In the genomic region with DNA sequence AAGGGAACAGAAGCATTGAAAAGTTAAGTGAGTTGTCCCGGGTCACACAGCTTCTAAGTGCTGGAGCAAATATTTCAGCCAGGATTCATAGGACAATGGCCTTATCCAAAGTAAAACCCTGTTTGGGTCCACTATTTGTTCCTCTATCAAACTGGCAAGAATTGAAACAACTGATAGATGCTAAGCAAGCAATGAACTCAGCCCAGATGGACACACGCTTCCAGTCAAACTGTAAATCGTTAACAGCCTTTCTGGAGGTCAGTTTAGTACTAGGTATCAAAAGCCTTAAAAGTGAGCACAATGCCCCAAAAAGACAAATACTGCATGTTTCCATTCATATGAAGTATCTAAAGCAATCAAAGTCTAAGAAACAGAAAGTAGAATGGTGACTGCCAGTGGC, we compare ENCODE assay signal across 8 cellular contexts. TPM values are rescaled to one million over a fixed set of nuclear protein-coding genes. Genes with fewer than 3 reads are reported as not detected.
A peak's percentile ranks its signal among the peaks of the same experiment; 100 is the strongest.
DNase-seq lines count a peak whose midpoint lies in the region; ATAC-seq and TF ChIP-seq lines count a peak whose summit lies in the region.

No MANE protein-coding gene starts in this region.

- no peak overlapping the region for H2AK5ac ChIP-seq in mesenchymal stem cell (ENCODE audit: low read length, severe bottlenecking)

- no peak overlapping the region for H2BK15ac ChIP-seq in mesenchymal stem cell (ENCODE audit: low read depth, poor library complexity, severe bottlenecking)

- intact Hi-C loops in activated T-helper 2 cell treated with anti-CD3 and anti-CD28 coated beads, Interferon-gamma antibody, Interleukin-2, Interleukin-4, amounts not matched to agents 10 μg/mL and 5 μg/mL and 100 μg/mL, durations not matched to agents 14 hours and 24 hours and 36 hours (cut with micrococcal nuclease), result loop anchor here (1.0 to 2.0 kb wide), 3 partner anchors 28 to 141 kb away; partner anchors contain the start of genes C1orf50, P3H1, SLC2A1 and ZNF691

- peaks cover 4 to 8% of the 10 kb centered on the region in 2 experiments for H3K36me3 ChIP-seq in mesenchymal stem cell (ENCODE audit: control insufficient read depth in 1 of 2, insufficient read depth in 2 of 2, low read depth in 1 of 2, low read length in 2 of 2)

- H3K4me2 ChIP-seq in mesenchymal stem cell (ENCODE audit: low read length, poor library complexity, severe bottlenecking), result no peak overlapping the region

- peak overlapping the region; percentile 82 for H3K4me3 Mint-ChIP-seq in activated naive CD8-positive, alpha-beta T cell
- H3K4me3 Mint-ChIP-seq in activated naive CD8-positive, alpha-beta T cell treated with anti-CD3 and anti-CD28 coated beads for 36 hours, result no peak overlapping the region
- peak overlapping the region; percentile 54 for H3K4me3 Mint-ChIP-seq in activated T-helper 2 cell treated with anti-CD3 and anti-CD28 coated beads, Interferon-gamma antibody, Interleukin-2, Interleukin-4, amounts not matched to agents 10 μg/mL and 5 μg/mL and 100 μg/mL, durations not matched to agents 14 hours and 24 hours and 36 hours (ENCODE audit: low read depth)
- peak overlapping the region; percentile 82 for H3K4me3 Mint-ChIP-seq in type B pancreatic cell

- DNase-seq in activated naive CD8-positive, alpha-beta T cell treated with anti-CD3 and anti-CD28 coated beads for 36 hours, result no peak
- no peak for DNase-seq in activated T-helper 2 cell treated with anti-CD3 and anti-CD28 coated beads, Interferon-gamma antibody, Interleukin-2, Interleukin-4, amounts not matched to agents 10 μg/mL and 5 μg/mL and 100 μg/mL, durations not matched to agents 14 hours and 24 hours and 36 hours (ENCODE audit: low spot score)
- DNase-seq in mesenchymal stem cell (no peak), type B pancreatic cell (ENCODE audit: extremely low spot score, unreplicated experiment) (no peak), NCI-H524 treated with DMSO at 0.1 percent for 48 hours (lab: John Stamatoyannopoulos, UW) (no peak), GDM1 (lab: John Stamatoyannopoulos, UW) (no peak)

- no peaks in the 10 kb centered on the region for H3K27me3 Mint-ChIP-seq in activated naive CD8-positive, alpha-beta T cell
- H3K27me3 Mint-ChIP-seq in activated naive CD8-positive, alpha-beta T cell treated with anti-CD3 and anti-CD28 coated beads for 36 hours, result no peaks in the 10 kb centered on the region
- H3K27me3 Mint-ChIP-seq in activated T-helper 2 cell treated with anti-CD3 and anti-CD28 coated beads, Interferon-gamma antibody, Interleukin-2, Interleukin-4, amounts not matched to agents 10 μg/mL and 5 μg/mL and 100 μg/mL, durations not matched to agents 14 hours and 24 hours and 36 hours (ENCODE audit: low read depth), result no peaks in the 10 kb centered on the region
- no peaks in the 10 kb centered on the region for H3K27me3 Mint-ChIP-seq in type B pancreatic cell

- H4K91ac ChIP-seq in mesenchymal stem cell (ENCODE audit: low read length), result no peak overlapping the region

- no peaks in the 10 kb centered on the region for H3K9me3 ChIP-seq in mesenchymal stem cell (ENCODE audit: control insufficient read depth, low read length)

- peaks cover 17% of the 10 kb centered on the region for H3K79me1 ChIP-seq in mesenchymal stem cell (replicated peaks; ENCODE audit: low read length, poor library complexity, severe bottlenecking)

- ATAC-seq in HG03196 (IDR thresholded peaks at IDR 0.05; ENCODE audit: unreplicated experiment), result no peak

- no peaks in the 10 kb centered on the region for H3K27me3 ChIP-seq in mesenchymal stem cell (ENCODE audit: control insufficient read depth in 1 of 2, insufficient read depth in 1 of 2, low read length in 2 of 2)

- peaks cover 6% of the 10 kb centered on the region for H3K36me3 Mint-ChIP-seq in activated naive CD8-positive, alpha-beta T cell
- no peaks in the 10 kb centered on the region for H3K36me3 Mint-ChIP-seq in activated naive CD8-positive, alpha-beta T cell treated with anti-CD3 and anti-CD28 coated beads for 36 hours
- peaks cover 13% of the 10 kb centered on the region for H3K36me3 Mint-ChIP-seq in activated T-helper 2 cell treated with anti-CD3 and anti-CD28 coated beads, Interferon-gamma antibody, Interleukin-2, Interleukin-4, amounts not matched to agents 10 μg/mL and 5 μg/mL and 100 μg/mL, durations not matched to agents 14 hours and 24 hours and 36 hours (ENCODE audit: low read depth)
- H3K36me3 Mint-ChIP-seq in type B pancreatic cell, result peaks cover 8% of the 10 kb centered on the region

- no peak overlapping the region for H3K14ac ChIP-seq in mesenchymal stem cell (ENCODE audit: low read length in 2 of 2)

- no peak overlapping the region for H2AFZ ChIP-seq in mesenchymal stem cell (ENCODE audit: low read depth, low read length)

- H2BK120ac ChIP-seq in mesenchymal stem cell (ENCODE audit: low read depth, low read length), result no peak overlapping the region

- peak overlapping the region; percentile 80 for H3K9ac ChIP-seq in mesenchymal stem cell (ENCODE audit: low read length)

- H3K27ac Mint-ChIP-seq in activated naive CD8-positive, alpha-beta T cell, result no peak overlapping the region
- H3K27ac Mint-ChIP-seq in activated naive CD8-positive, alpha-beta T cell treated with anti-CD3 and anti-CD28 coated beads for 36 hours, result no peak overlapping the region
- no peak overlapping the region for H3K27ac Mint-ChIP-seq in activated T-helper 2 cell treated with anti-CD3 and anti-CD28 coated beads, Interferon-gamma antibody, Interleukin-2, Interleukin-4, amounts not matched to agents 10 μg/mL and 5 μg/mL and 100 μg/mL, durations not matched to agents 14 hours and 24 hours and 36 hours
- H3K27ac Mint-ChIP-seq in type B pancreatic cell, result no peak overlapping the region

- H3K18ac ChIP-seq in mesenchymal stem cell (ENCODE audit: low read depth in 1 of 2, low read length in 2 of 2), result no peak overlapping the region

- peaks cover 6% of the 10 kb centered on the region for H3K4me1 ChIP-seq in mesenchymal stem cell (ENCODE audit: control insufficient read depth, insufficient read depth, low read depth, low read length)

- H3K23ac ChIP-seq in mesenchymal stem cell (ENCODE audit: low read length in 2 of 2), result no peak overlapping the region

- H3K4ac ChIP-seq in mesenchymal stem cell (ENCODE audit: low read depth in 1 of 2, low read length in 2 of 2), result no peak overlapping the region

- no peak overlapping the region for H2BK12ac ChIP-seq in mesenchymal stem cell (ENCODE audit: low read length in 2 of 2)

- H3K9me3 Mint-ChIP-seq in activated naive CD8-positive, alpha-beta T cell (ENCODE audit: low read depth), result no peaks in the 10 kb centered on the region
- H3K9me3 Mint-ChIP-seq in activated naive CD8-positive, alpha-beta T cell treated with anti-CD3 and anti-CD28 coated beads for 36 hours, result no peaks in the 10 kb centered on the region
- H3K9me3 Mint-ChIP-seq in activated T-helper 2 cell treated with anti-CD3 and anti-CD28 coated beads, Interferon-gamma antibody, Interleukin-2, Interleukin-4, amounts not matched to agents 10 μg/mL and 5 μg/mL and 100 μg/mL, durations not matched to agents 14 hours and 24 hours and 36 hours, result no peaks in the 10 kb centered on the region
- no peaks in the 10 kb centered on the region for H3K9me3 Mint-ChIP-seq in type B pancreatic cell

- H3K4me3 ChIP-seq in mesenchymal stem cell (ENCODE audit: insufficient read depth in 1 of 2, low read depth in 1 of 2, low read length in 2 of 2), result peak overlapping the region in 1 of 2 experiments; percentile 76

- peaks cover 29% of the 10 kb centered on the region for H3K4me1 Mint-ChIP-seq in activated naive CD8-positive, alpha-beta T cell (ENCODE audit: low read depth)
- H3K4me1 Mint-ChIP-seq in activated naive CD8-positive, alpha-beta T cell treated with anti-CD3 and anti-CD28 coated beads for 36 hours, result peaks cover 21% of the 10 kb centered on the region
- peaks cover 26% of the 10 kb centered on the region for H3K4me1 Mint-ChIP-seq in activated T-helper 2 cell treated with anti-CD3 and anti-CD28 coated beads, Interferon-gamma antibody, Interleukin-2, Interleukin-4, amounts not matched to agents 10 μg/mL and 5 μg/mL and 100 μg/mL, durations not matched to agents 14 hours and 24 hours and 36 hours (ENCODE audit: low read depth)
- H3K4me1 Mint-ChIP-seq in type B pancreatic cell (ENCODE audit: unreplicated experiment), result peaks cover 20% of the 10 kb centered on the region

- no peak for TF ChIP-seq CTCF in type B pancreatic cell (conservative IDR thresholded peaks at IDR 0.05)

- no peak overlapping the region for H2BK5ac ChIP-seq in mesenchymal stem cell (ENCODE audit: low read depth, low read length, poor library complexity, severe bottlenecking)

- no peak overlapping the region for H4K8ac ChIP-seq in mesenchymal stem cell (ENCODE audit: low read length)

- no peak overlapping the region for H3K27ac ChIP-seq in mesenchymal stem cell (ENCODE audit: low read length, poor library complexity, severe bottlenecking)

- whole genome bisulfite sequencing in mesenchymal stem cell, result 98% methylated on average over 3 of the region's 3 CpGs

RNA-seq across cellular contexts. Expression of gene SVBP, which starts 0.8 kb away (rescaled TPM):
- 10 to 100 TPM; 11.8 to 13.7 TPM for total RNA-seq in activated naive CD8-positive, alpha-beta T cell treated with anti-CD3 and anti-CD28 coated beads for 36 hours
- 11.4 and 12.3 TPM in 2 replicates for total RNA-seq in activated T-helper 2 cell treated with anti-CD3 and anti-CD28 coated beads, Interferon-gamma antibody, Interleukin-2, Interleukin-4, amounts not matched to agents 10 μg/mL and 5 μg/mL and 100 μg/mL, durations not matched to agents 14 hours and 24 hours and 36 hours
- 39.9 TPM for polyA plus RNA-seq in mesenchymal stem cell (2013, experiment 1 of 2)
- 39.5 TPM for polyA plus RNA-seq in mesenchymal stem cell (2013, experiment 2 of 2)
- 31.3 and 42.9 TPM in 2 replicates for total RNA-seq in type B pancreatic cell (ENCODE audit: low replicate concordance)

RNA-seq across cellular contexts. Expression of gene ERMAP, which starts 1.1 kb away (rescaled TPM):
- total RNA-seq in activated naive CD8-positive, alpha-beta T cell treated with anti-CD3 and anti-CD28 coated beads for 36 hours, result 1 to 10 TPM; 3.1 to 3.2 TPM
- 3.1 and 4.8 TPM in 2 replicates for total RNA-seq in activated T-helper 2 cell treated with anti-CD3 and anti-CD28 coated beads, Interferon-gamma antibody, Interleukin-2, Interleukin-4, amounts not matched to agents 10 μg/mL and 5 μg/mL and 100 μg/mL, durations not matched to agents 14 hours and 24 hours and 36 hours
- polyA plus RNA-seq in mesenchymal stem cell (2013, experiment 1 of 2), result 7.8 TPM
- polyA plus RNA-seq in mesenchymal stem cell (2013, experiment 2 of 2), result 7.6 TPM
- 8.4 and 10.3 TPM in 2 replicates for total RNA-seq in type B pancreatic cell (ENCODE audit: low replicate concordance)

RNA-seq across cellular contexts. Expression of gene ZNF691, which starts 28.4 kb away (rescaled TPM):
- 10 to 100 TPM in 1 of 2 experiments, 1 to 10 TPM in 1; 8.7 to 10.0 TPM for total RNA-seq in activated naive CD8-positive, alpha-beta T cell treated with anti-CD3 and anti-CD28 coated beads for 36 hours
- total RNA-seq in activated T-helper 2 cell treated with anti-CD3 and anti-CD28 coated beads, Interferon-gamma antibody, Interleukin-2, Interleukin-4, amounts not matched to agents 10 μg/mL and 5 μg/mL and 100 μg/mL, durations not matched to agents 14 hours and 24 hours and 36 hours, result 8.4 and 9.6 TPM in 2 replicates
- polyA plus RNA-seq in mesenchymal stem cell (2013, experiment 1 of 2), result 6.0 TPM
- 5.7 TPM for polyA plus RNA-seq in mesenchymal stem cell (2013, experiment 2 of 2)
- 11.2 and 18.0 TPM in 2 replicates for total RNA-seq in type B pancreatic cell (ENCODE audit: low replicate concordance)

RNA-seq across cellular contexts. Expression of gene TMEM269, which starts 33.2 kb away (rescaled TPM):
- under 1 TPM; 0.06 to 0.32 TPM for total RNA-seq in activated naive CD8-positive, alpha-beta T cell treated with anti-CD3 and anti-CD28 coated beads for 36 hours
- 0.16 and 0.39 TPM in 2 replicates for total RNA-seq in activated T-helper 2 cell treated with anti-CD3 and anti-CD28 coated beads, Interferon-gamma antibody, Interleukin-2, Interleukin-4, amounts not matched to agents 10 μg/mL and 5 μg/mL and 100 μg/mL, durations not matched to agents 14 hours and 24 hours and 36 hours
- 0.04 TPM for polyA plus RNA-seq in mesenchymal stem cell (2013, experiment 1 of 2)
- 0.07 TPM for polyA plus RNA-seq in mesenchymal stem cell (2013, experiment 2 of 2)
- total RNA-seq in type B pancreatic cell (ENCODE audit: low replicate concordance), result 0.41 and 0.57 TPM in 2 replicates

RNA-seq across cellular contexts. Expression of gene C1orf50, which starts 50.9 kb away (rescaled TPM):
- 1 to 10 TPM; 6.9 to 7.2 TPM for total RNA-seq in activated naive CD8-positive, alpha-beta T cell treated with anti-CD3 and anti-CD28 coated beads for 36 hours
- 6.9 and 10.3 TPM in 2 replicates for total RNA-seq in activated T-helper 2 cell treated with anti-CD3 and anti-CD28 coated beads, Interferon-gamma antibody, Interleukin-2, Interleukin-4, amounts not matched to agents 10 μg/mL and 5 μg/mL and 100 μg/mL, durations not matched to agents 14 hours and 24 hours and 36 hours
- 2.2 TPM for polyA plus RNA-seq in mesenchymal stem cell (2013, experiment 1 of 2)
- 2.5 TPM for polyA plus RNA-seq in mesenchymal stem cell (2013, experiment 2 of 2)
- total RNA-seq in type B pancreatic cell (ENCODE audit: low replicate concordance), result 5.9 and 9.1 TPM in 2 replicates
